ENCODE assay signal across 23 cellular contexts in genomic region chr10:111837089-111837488, GRCh38.
"Had no signal": no experiment of that assay in that cellular context is flagged by ENCODE, and none has a peak within 500 bp of the region (broad histone marks: within the 10 kb centered on the region; RNA-seq: fewer than 3 reads in every experiment).

No MANE protein-coding gene starts in this region.

- H3K4me3 Mint-ChIP-seq: dendritic cell treated with granulocyte-macrophage colony-stimulating factor and Interleukin-4, amounts not matched to agents 40 ng/mL and 50 ng/mL, for 4 days; effector memory CD8-positive, alpha-beta T cell; endodermal cell; mesothelial cell of epicardium; naive B cell; naive thymus-derived CD8-positive, alpha-beta T cell had no signal

- H3K4me3 ChIP-seq: colonic mucosa, esophagus muscularis mucosa, gastrocnemius medialis, heart right ventricle, left lung, lower lobe of right lung, mucosa of descending colon had no signal

- H3K27ac Mint-ChIP-seq: dendritic cell treated with granulocyte-macrophage colony-stimulating factor and Interleukin-4, amounts not matched to agents 40 ng/mL and 50 ng/mL, for 4 days; effector memory CD8-positive, alpha-beta T cell; endodermal cell; mesothelial cell of epicardium; naive B cell; naive thymus-derived CD8-positive, alpha-beta T cell had no signal

- H3K27me3 ChIP-seq: colonic mucosa, esophagus muscularis mucosa, foreskin keratinocyte, gastrocnemius medialis, left lung had no signal

- H3K4me1 ChIP-seq: colonic mucosa, foreskin keratinocyte, left lung, lower lobe of right lung had no signal

- H3K36me3 ChIP-seq: colonic mucosa, esophagus muscularis mucosa, gastrocnemius medialis, heart right ventricle, left lung, lower lobe of right lung had no signal

- H3K9me3 ChIP-seq: colonic mucosa, esophagus muscularis mucosa, gastrocnemius medialis, heart right ventricle, left lung, lower lobe of right lung, mucosa of descending colon had no signal

- H3K27ac ChIP-seq: colonic mucosa, esophagus muscularis mucosa, foreskin keratinocyte, gastrocnemius medialis, heart right ventricle, left lung, lower lobe of right lung had no signal

- H3K9me3 Mint-ChIP-seq: dendritic cell treated with granulocyte-macrophage colony-stimulating factor and Interleukin-4, amounts not matched to agents 40 ng/mL and 50 ng/mL, for 4 days; effector memory CD8-positive, alpha-beta T cell; endodermal cell; mesothelial cell of epicardium; naive thymus-derived CD8-positive, alpha-beta T cell had no signal

- H3K27me3 Mint-ChIP-seq: dendritic cell treated with granulocyte-macrophage colony-stimulating factor and Interleukin-4, amounts not matched to agents 40 ng/mL and 50 ng/mL, for 4 days; effector memory CD8-positive, alpha-beta T cell had no signal

- H3K4me1 Mint-ChIP-seq: mesothelial cell of epicardium; naive B cell; naive thymus-derived CD8-positive, alpha-beta T cell had no signal

- ATAC-seq: effector memory CD8-positive, alpha-beta T cell; foreskin keratinocyte; gastrocnemius medialis; heart right ventricle; left cardiac atrium; left lung; left ventricle myocardium superior; lower lobe of right lung; mucosa of descending colon; naive thymus-derived CD8-positive, alpha-beta T cell had no signal

- DNase-seq: colonic mucosa; cortex of kidney; effector CD8-positive, alpha-beta T cell; effector memory CD8-positive, alpha-beta T cell; endodermal cell; foreskin keratinocyte; gastrocnemius medialis; glutamatergic neuron; head of caudate nucleus; heart right ventricle; hippocampal formation; islet precursor cell; kidney; left cardiac atrium; left lung; left ventricle myocardium superior; lower lobe of right lung; mucosa of descending colon; naive B cell; naive thymus-derived CD8-positive, alpha-beta T cell had no signal

- H3K36me3 Mint-ChIP-seq: mesothelial cell of epicardium; naive B cell; naive thymus-derived CD8-positive, alpha-beta T cell had no signal
